Comparison of ENCODE assay signal across 20 cellular contexts in the genomic region with DNA sequence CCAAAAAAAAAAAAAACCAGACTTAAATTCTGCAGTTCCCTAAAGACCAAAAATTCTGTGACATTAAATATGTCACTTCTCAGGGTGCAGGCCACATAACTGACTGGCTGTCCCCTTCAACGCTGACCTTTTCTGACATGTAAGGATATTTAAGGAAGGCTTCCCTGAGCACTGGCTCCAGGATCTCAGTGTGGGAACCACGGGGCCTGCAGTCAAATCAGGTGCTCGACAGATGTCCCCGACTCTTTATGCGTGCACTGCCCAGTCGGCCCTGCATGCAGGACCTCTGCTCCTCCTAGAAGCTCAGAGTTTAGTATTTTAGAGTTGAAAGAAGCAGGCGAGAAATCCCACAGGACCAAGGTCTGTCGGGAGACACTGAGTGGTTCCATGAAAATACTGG.
DNase-seq lines count a peak whose midpoint lies in the region; ATAC-seq, FAIRE-seq and TF ChIP-seq lines count a peak whose summit lies in the region.
"Had no signal": no experiment of that assay in that cellular context is flagged by ENCODE, and none has a peak within 500 bp of the region (broad histone marks: within the 10 kb centered on the region; RNA-seq: fewer than 3 reads in every experiment).

No MANE protein-coding gene starts in this region.

- DNase-seq in cardiac muscle cell (ENCODE audit: low read depth in 1 of 2, low spot score in 1 of 2) (no peak), left cardiac atrium (no peak), endothelial cell (ENCODE audit: low spot score) (no peak), kidney (peak; percentile 22), Calu3 (no peak), prostate gland (ENCODE audit: low spot score) (no peak)
- DNase-seq in activated CD4-positive, alpha-beta memory T cell treated with anti-CD3 and anti-CD28 coated beads, Interleukin-2, amount 10 ng/mL, durations not matched to agents 7 days and 5 days = no peak
- DNase-seq: BE2C; CD4-positive, alpha-beta memory T cell; DMS153; DMS79 treated with DMSO at 0.1 percent for 48 hours; EL; GDM1; GOT3 had no signal

- H3K9me3 Mint-ChIP-seq in endothelial cell (ENCODE audit: unreplicated experiment) = no peaks in the 10 kb centered on the region
- no peaks in the 10 kb centered on the region for H3K9me3 Mint-ChIP-seq in Calu3 (ENCODE audit: low read depth, unreplicated experiment)
- H3K9me3 Mint-ChIP-seq in activated CD4-positive, alpha-beta memory T cell treated with anti-CD3 and anti-CD28 coated beads, Interleukin-2, amount 10 ng/mL, durations not matched to agents 7 days and 5 days = no peaks in the 10 kb centered on the region
- H3K9me3 Mint-ChIP-seq: CD4-positive, alpha-beta memory T cell had no signal

- no peak for TF ChIP-seq CTCF in cardiac muscle cell (IDR thresholded peaks at IDR 0.05; ENCODE audit: low read depth, low read length)
- no peak for TF ChIP-seq CTCF in endothelial cell (IDR thresholded peaks at IDR 0.05; ENCODE audit: unreplicated experiment)
- TF ChIP-seq CTCF in kidney (IDR thresholded peaks at IDR 0.05; ENCODE audit: borderline replicate concordance, extremely low read depth, insufficient read depth) = no peak
- no peak for TF ChIP-seq CTCF in Calu3 (IDR thresholded peaks at IDR 0.05; ENCODE audit: unreplicated experiment)
- TF ChIP-seq CTCF in prostate gland (IDR thresholded peaks at IDR 0.05) = no peak

- peak overlapping the region; percentile 36 for H3K27ac ChIP-seq in cardiac muscle cell
- H3K27ac ChIP-seq in kidney (ENCODE audit: low read depth in 2 of 2, low read length in 2 of 2) = no peak overlapping the region
- no peak overlapping the region for H3K27ac ChIP-seq in prostate gland
- H3K27ac ChIP-seq: A549, C4-2B had no signal

- H3K4me3 Mint-ChIP-seq in endothelial cell (ENCODE audit: unreplicated experiment) (no peak overlapping the region), Calu3 (ENCODE audit: low read depth, unreplicated experiment) (no peak overlapping the region)
- no peak overlapping the region for H3K4me3 Mint-ChIP-seq in activated CD4-positive, alpha-beta memory T cell treated with anti-CD3 and anti-CD28 coated beads, Interleukin-2, amount 10 ng/mL, durations not matched to agents 7 days and 5 days
- H3K4me3 Mint-ChIP-seq: CD4-positive, alpha-beta memory T cell had no signal

- no peaks in the 10 kb centered on the region for H3K9me3 ChIP-seq in cardiac muscle cell (ENCODE audit: low read depth)
- no peaks in the 10 kb centered on the region for H3K9me3 ChIP-seq in kidney (ENCODE audit: control insufficient read depth in 1 of 2, low read length in 2 of 2)
- no peaks in the 10 kb centered on the region for H3K9me3 ChIP-seq in prostate gland
- H3K9me3 ChIP-seq: A549, BE2C, HAP-1 had no signal

- intact Hi-C loops in left cardiac atrium (cut with DNase I) = no loop called here
- intact Hi-C loops in kidney (cut with DNase I) = no loop called here
- intact Hi-C loops in Calu3 (cut with micrococcal nuclease; ENCODE audit: unreplicated experiment) = no loop called here
- intact Hi-C loops in prostate gland (cut with DNase I) = no loop called here

- H3K4me3 ChIP-seq in cardiac muscle cell = no peak overlapping the region
- H3K4me3 ChIP-seq in kidney (ENCODE audit: low read length in 2 of 2) = no peak overlapping the region
- no peak overlapping the region for H3K4me3 ChIP-seq in prostate gland
- H3K4me3 ChIP-seq: A549, HAP-1 had no signal

- H3K27me3 Mint-ChIP-seq in endothelial cell (ENCODE audit: unreplicated experiment) (peaks cover 7% of the 10 kb centered on the region), Calu3 (ENCODE audit: unreplicated experiment) (no peaks in the 10 kb centered on the region)
- no peaks in the 10 kb centered on the region for H3K27me3 Mint-ChIP-seq in activated CD4-positive, alpha-beta memory T cell treated with anti-CD3 and anti-CD28 coated beads, Interleukin-2, amount 10 ng/mL, durations not matched to agents 7 days and 5 days
- H3K27me3 Mint-ChIP-seq: CD4-positive, alpha-beta memory T cell had no signal

- TF ChIP-seq POLR2A in prostate gland (IDR thresholded peaks at IDR 0.05) = no peak

- 89% methylated on average over 8 of the region's 8 CpGs for WGBS in prostate gland

- peaks cover 57% of the 10 kb centered on the region for H3K36me3 Mint-ChIP-seq in endothelial cell (ENCODE audit: low read depth, unreplicated experiment)
- H3K36me3 Mint-ChIP-seq in Calu3 (ENCODE audit: insufficient read depth, unreplicated experiment) = peaks cover 46% of the 10 kb centered on the region
- peaks cover 54% of the 10 kb centered on the region for H3K36me3 Mint-ChIP-seq in activated CD4-positive, alpha-beta memory T cell treated with anti-CD3 and anti-CD28 coated beads, Interleukin-2, amount 10 ng/mL, durations not matched to agents 7 days and 5 days (ENCODE audit: low read depth)

- no peak overlapping the region for H3K9ac ChIP-seq in kidney (ENCODE audit: low read length in 2 of 2)

- no peaks in the 10 kb centered on the region for H3K27me3 ChIP-seq in cardiac muscle cell
- H3K27me3 ChIP-seq in prostate gland (replicated peaks; ENCODE audit: insufficient read depth) = no peaks in the 10 kb centered on the region
- H3K27me3 ChIP-seq: BE2C had no signal

- no peak for ATAC-seq in left cardiac atrium
- ATAC-seq: A549, HepG2 had no signal

- CTCF ChIA-PET in Calu3 (lab: Charles Lee) = no interaction called here
- CTCF ChIA-PET in activated CD4-positive, alpha-beta memory T cell treated with anti-CD3 and anti-CD28 coated beads, Interleukin-2, amount 10 ng/mL, durations not matched to agents 7 days and 5 days (lab: Charles Lee) = no interaction called here

- no peak for FAIRE-seq in kidney (lab: Jason Lieb, UNC)
- FAIRE-seq: A549, D721Med, GM12892, HepG2 had no signal

- POLR2A ChIA-PET in activated CD4-positive, alpha-beta memory T cell treated with anti-CD3 and anti-CD28 coated beads, Interleukin-2, amount 10 ng/mL, durations not matched to agents 7 days and 5 days (lab: Charles Lee) = no interaction called here

- H3K36me3 ChIP-seq in cardiac muscle cell (peaks cover 74% of the 10 kb centered on the region), kidney (ENCODE audit: control insufficient read depth in 1 of 2, insufficient read depth in 2 of 2, low read length in 2 of 2) (peaks cover 46 to 57% of the 10 kb centered on the region in 2 donors), prostate gland (peaks cover 10 to 14% of the 10 kb centered on the region in 2 donors)

- H3K27ac Mint-ChIP-seq in endothelial cell (ENCODE audit: unreplicated experiment) (peak overlapping the region; percentile 64), Calu3 (ENCODE audit: unreplicated experiment) (no peak overlapping the region)
- H3K27ac Mint-ChIP-seq in activated CD4-positive, alpha-beta memory T cell treated with anti-CD3 and anti-CD28 coated beads, Interleukin-2, amount 10 ng/mL, durations not matched to agents 7 days and 5 days = no peak overlapping the region

- H3K4me1 Mint-ChIP-seq in endothelial cell (ENCODE audit: unreplicated experiment) (peaks cover 13% of the 10 kb centered on the region), Calu3 (ENCODE audit: low read depth, unreplicated experiment) (no peaks in the 10 kb centered on the region)
- H3K4me1 Mint-ChIP-seq in activated CD4-positive, alpha-beta memory T cell treated with anti-CD3 and anti-CD28 coated beads, Interleukin-2, amount 10 ng/mL, durations not matched to agents 7 days and 5 days = no peaks in the 10 kb centered on the region

- no TSS peak for BruUV-seq in Calu3 (replicated peaks; lab: Mats Ljungman, UMichigan)

- peaks cover 9% of the 10 kb centered on the region for H3K4me1 ChIP-seq in cardiac muscle cell (ENCODE audit: low read depth)
- H3K4me1 ChIP-seq in kidney (ENCODE audit: control insufficient read depth in 1 of 2, insufficient read depth in 1 of 2, low read depth in 1 of 2, low read length in 2 of 2) = no peaks in the 10 kb centered on the region
- H3K4me1 ChIP-seq in prostate gland (replicated peaks) = no peaks in the 10 kb centered on the region
- H3K4me1 ChIP-seq: A549, BE2C, HAP-1 had no signal
